Comparison of ENCODE assay signal across 1 cellular context in genomic region chr9:83920469-83920941, GRCh38.
TF ChIP-seq lines count a peak whose summit lies in the region.

No MANE protein-coding gene starts in this region.

TF ChIP-seq in HepG2, 621 proteins besides CTCF, POLR2A, EP300 and RAD21 (continued from another document and continues in another):
- TF ChIP-seq ZNF18 (CRISPR knock-in tag; IDR thresholded peaks at IDR 0.05; ENCODE audit: insufficient replicate concordance), result peak; percentile 59
- TF ChIP-seq ZBTB4 (CRISPR knock-in tag; IDR thresholded peaks at IDR 0.05; ENCODE audit: borderline replicate concordance), result 0 out of 2 replicates have a peak, but pooled peaks have one; percentile 18
- TF ChIP-seq SNAPC5 (CRISPR knock-in tag; IDR thresholded peaks at IDR 0.05; ENCODE audit: borderline replicate concordance), result peak; percentile 98
- TF ChIP-seq SP4 (CRISPR knock-in tag; IDR thresholded peaks at IDR 0.05), result no peak
- TF ChIP-seq ZNF121 (CRISPR knock-in tag; IDR thresholded peaks at IDR 0.05), result no peak
- TF ChIP-seq CBX2 (IDR thresholded peaks at IDR 0.05; ENCODE audit: low read depth, low read length), result no peak
- TF ChIP-seq CBX2 (CRISPR knock-in tag; IDR thresholded peaks at IDR 0.05; ENCODE audit: low read depth), result no peak
- peak; percentile 99 for TF ChIP-seq SNAPC4 (CRISPR knock-in tag; IDR thresholded peaks at IDR 0.05)
- no peak for TF ChIP-seq SOX13 (IDR thresholded peaks at IDR 0.05)
- no peak for TF ChIP-seq SOX13 (CRISPR knock-in tag; conservative IDR thresholded peaks at IDR 0.05 in 1 of 2, IDR thresholded peaks at IDR 0.05 in 1 of 2)
- no peak for TF ChIP-seq TRIM22 (IDR thresholded peaks at IDR 0.05)
- TF ChIP-seq SRSF9 (IDR thresholded peaks at IDR 0.05; ENCODE audit: borderline replicate concordance, insufficient read depth, low read depth, low read length, poor library complexity, severe bottlenecking), result no peak
- no peak for TF ChIP-seq PAF1 (CRISPR knock-in tag; IDR thresholded peaks at IDR 0.05)
- TF ChIP-seq ATF3 (CRISPR knock-in tag; IDR thresholded peaks at IDR 0.05), result no peak
- TF ChIP-seq ZNF747 (CRISPR knock-in tag; IDR thresholded peaks at IDR 0.05; ENCODE audit: borderline replicate concordance), result no peak
- 0 out of 3 replicates have a peak, but pooled peaks have one; percentile 34 for TF ChIP-seq MXI1 (IDR thresholded peaks at IDR 0.05; ENCODE audit: borderline replicate concordance, low read depth, low read length)
- no peak for TF ChIP-seq ZNF510 (CRISPR knock-in tag; IDR thresholded peaks at IDR 0.05; ENCODE audit: low read depth)
- TF ChIP-seq ZNF598 (CRISPR knock-in tag; IDR thresholded peaks at IDR 0.05; ENCODE audit: borderline replicate concordance), result no peak
- no peak for TF ChIP-seq REPIN1 (CRISPR knock-in tag; IDR thresholded peaks at IDR 0.05; ENCODE audit: borderline replicate concordance, low read depth)
- TF ChIP-seq IRF2 (CRISPR knock-in tag; IDR thresholded peaks at IDR 0.05), result no peak
- TF ChIP-seq MYC (CRISPR knock-in tag; IDR thresholded peaks at IDR 0.05; ENCODE audit: borderline replicate concordance), result no peak
- TF ChIP-seq WIZ (CRISPR knock-in tag; IDR thresholded peaks at IDR 0.05), result no peak
- no peak for TF ChIP-seq SP5 (CRISPR knock-in tag; IDR thresholded peaks at IDR 0.05; ENCODE audit: borderline replicate concordance, low read depth)
- no peak for TF ChIP-seq LCORL (IDR thresholded peaks at IDR 0.05)
- TF ChIP-seq LCORL (CRISPR knock-in tag; IDR thresholded peaks at IDR 0.05), result peak; percentile 57; the same call in 1 of the 2 replicates
- TF ChIP-seq ZNF251 (CRISPR knock-in tag; IDR thresholded peaks at IDR 0.05), result no peak
- TF ChIP-seq SP2 (CRISPR knock-in tag; IDR thresholded peaks at IDR 0.05), result no peak
- no peak for TF ChIP-seq SPEN (CRISPR knock-in tag; IDR thresholded peaks at IDR 0.05; ENCODE audit: low read depth)
- TF ChIP-seq GLMP (CRISPR knock-in tag; IDR thresholded peaks at IDR 0.05; ENCODE audit: borderline replicate concordance), result no peak
- no peak for TF ChIP-seq JUN (CRISPR knock-in tag; IDR thresholded peaks at IDR 0.05)
- 0 out of 2 replicates have a peak, but pooled peaks have one; percentile 41 for TF ChIP-seq ZNF614 (CRISPR knock-in tag; IDR thresholded peaks at IDR 0.05; ENCODE audit: borderline replicate concordance)
- 0 out of 2 replicates have a peak, but pooled peaks have one; percentile 58 for TF ChIP-seq ZFP36L1 (CRISPR knock-in tag; IDR thresholded peaks at IDR 0.05)
- TF ChIP-seq MTF2 (CRISPR knock-in tag; IDR thresholded peaks at IDR 0.05; ENCODE audit: borderline replicate concordance), result 0 out of 2 replicates have a peak, but pooled peaks have one; percentile 17
- no peak for TF ChIP-seq SP1 (IDR thresholded peaks at IDR 0.05)
- TF ChIP-seq SP1 (CRISPR knock-in tag; IDR thresholded peaks at IDR 0.05), result no peak
- TF ChIP-seq ZNF790 (CRISPR knock-in tag; IDR thresholded peaks at IDR 0.05; ENCODE audit: borderline replicate concordance), result no peak
- no peak for TF ChIP-seq NFE2L1 (CRISPR knock-in tag; IDR thresholded peaks at IDR 0.05; ENCODE audit: borderline replicate concordance)
- no peak for TF ChIP-seq SNRNP70 (IDR thresholded peaks at IDR 0.05; ENCODE audit: low read depth, low read length)
- TF ChIP-seq SIN3A (IDR thresholded peaks at IDR 0.05; ENCODE audit: borderline replicate concordance, low read depth, low read length), result peak; percentile 23; the same call in 1 of the 2 replicates
- TF ChIP-seq ZNF281 (CRISPR knock-in tag; IDR thresholded peaks at IDR 0.05; ENCODE audit: borderline replicate concordance), result no peak
- no peak for TF ChIP-seq KAT7 (CRISPR knock-in tag; IDR thresholded peaks at IDR 0.05; ENCODE audit: borderline replicate concordance)
- no peak for TF ChIP-seq ZNF746 (CRISPR knock-in tag; IDR thresholded peaks at IDR 0.05)
- no peak for TF ChIP-seq RNF219 (CRISPR knock-in tag; IDR thresholded peaks at IDR 0.05)
- TF ChIP-seq ZNF781 (CRISPR knock-in tag; IDR thresholded peaks at IDR 0.05; ENCODE audit: borderline replicate concordance, not compliant biosample characterization), result no peak
- peak; percentile 72 for TF ChIP-seq POLR2G (IDR thresholded peaks at IDR 0.05; ENCODE audit: low read depth, low read length)
- TF ChIP-seq BCL6 (CRISPR knock-in tag; IDR thresholded peaks at IDR 0.05), result no peak
